8 cellular contexts compared by ENCODE assay signal in genomic region chr16:89363621-89364393, GRCh38.
DNase-seq lines count a peak whose midpoint lies in the region; ATAC-seq and TF ChIP-seq lines count a peak whose summit lies in the region.

No MANE protein-coding gene starts in this region.

- CTCF ChIA-PET in activated CD8-positive, alpha-beta T cell treated with anti-CD3 and anti-CD28 coated beads for 36 hours (lab: Charles Lee): interaction anchor here (1.2 kb wide), 1 partner anchor 58 kb away, joined by 3 read pairs; no protein-coding TSS in a partner anchor

- H3K27ac Mint-ChIP-seq in activated CD8-positive, alpha-beta T cell treated with anti-CD3 and anti-CD28 coated beads for 36 hours: peak overlapping the region; percentile 83

- peaks cover 30% of the 10 kb centered on the region for H3K36me3 Mint-ChIP-seq in activated CD8-positive, alpha-beta T cell treated with anti-CD3 and anti-CD28 coated beads for 36 hours (ENCODE audit: low read depth)

- H3K9me3 Mint-ChIP-seq in activated CD8-positive, alpha-beta T cell treated with anti-CD3 and anti-CD28 coated beads for 36 hours: no peaks in the 10 kb centered on the region

- no peak overlapping the region for H3K9ac ChIP-seq in skeletal muscle tissue (ENCODE audit: low read depth in 1 of 3, low read length in 3 of 3)

- TF ChIP-seq CTCF in activated CD8-positive, alpha-beta T cell treated with anti-CD3 and anti-CD28 coated beads for 36 hours (IDR thresholded peaks at IDR 0.05): no peak
- TF ChIP-seq CTCF in foreskin fibroblast (IDR thresholded peaks at IDR 0.05; ENCODE audit: low read depth, low read length): no peak

- no peaks in the 10 kb centered on the region for H3K36me3 ChIP-seq in skeletal muscle tissue (ENCODE audit: control insufficient read depth in 3 of 3, insufficient read depth in 3 of 3, low read length in 3 of 3)

- POLR2A ChIA-PET in activated CD8-positive, alpha-beta T cell treated with anti-CD3 and anti-CD28 coated beads for 36 hours (lab: Charles Lee): interaction anchor here (1.0 to 2.1 kb wide), 4 partner anchors 11 to 38 kb away, joined by 3 to 5 read pairs (median 3); no protein-coding TSS in a partner anchor

- no peak overlapping the region for H3K27ac ChIP-seq in skeletal muscle tissue (ENCODE audit: low read depth, low read length)

- no peaks in the 10 kb centered on the region for H3K9me3 ChIP-seq in skeletal muscle tissue (ENCODE audit: control insufficient read depth in 3 of 3, low read length in 3 of 3)

- peak; percentile 12 for ATAC-seq in activated CD8-positive, alpha-beta T cell treated with anti-CD3 and anti-CD28 coated beads for 36 hours
- no peak for ATAC-seq in GM21423 (IDR thresholded peaks at IDR 0.05; ENCODE audit: unreplicated experiment)

- H3K27me3 Mint-ChIP-seq in activated CD8-positive, alpha-beta T cell treated with anti-CD3 and anti-CD28 coated beads for 36 hours: no peaks in the 10 kb centered on the region

- peak; percentile 60 for DNase-seq in AG20443 (ENCODE audit: low spot score)
- DNase-seq in Jurkat, Clone E6-1 (ENCODE audit: low read depth, low spot score): peak; percentile 60
- peak; percentile 64 for DNase-seq in activated CD8-positive, alpha-beta T cell treated with anti-CD3 and anti-CD28 coated beads for 36 hours
- DNase-seq in foreskin fibroblast: peak; percentile 63 to 73
- no peak for DNase-seq in SHP77 (lab: John Stamatoyannopoulos, UW)
- no peak for DNase-seq in ecto neural progenitor cell (ENCODE audit: low spot score)

- peaks cover 87% of the 10 kb centered on the region for H3K4me1 Mint-ChIP-seq in activated CD8-positive, alpha-beta T cell treated with anti-CD3 and anti-CD28 coated beads for 36 hours (ENCODE audit: low read depth)

- H3K4me3 ChIP-seq in Jurkat, Clone E6-1 (ENCODE audit: low read length): no peak overlapping the region
- H3K4me3 ChIP-seq in foreskin fibroblast (ENCODE audit: low read depth in 1 of 2, low read length in 2 of 2): no peak overlapping the region
- peak overlapping the region in 2 of 3 donors; percentile 4 to 22 for H3K4me3 ChIP-seq in skeletal muscle tissue (ENCODE audit: low read length in 3 of 3)

- H3K27me3 ChIP-seq in skeletal muscle tissue (ENCODE audit: control insufficient read depth in 3 of 3, insufficient read depth in 3 of 3, low read length in 3 of 3): no peaks in the 10 kb centered on the region

- H3K4me3 Mint-ChIP-seq in activated CD8-positive, alpha-beta T cell treated with anti-CD3 and anti-CD28 coated beads for 36 hours: no peak overlapping the region

- intact Hi-C loops in activated CD8-positive, alpha-beta T cell treated with anti-CD3 and anti-CD28 coated beads for 36 hours (cut with micrococcal nuclease): loop anchor here (5.0 kb wide), 1 partner anchor 78 kb away; no protein-coding TSS in a partner anchor

- H3K4me1 ChIP-seq in skeletal muscle tissue (ENCODE audit: control insufficient read depth in 3 of 3, insufficient read depth in 3 of 3, low read length in 3 of 3): peaks cover 64 to 78% (median 73%) of the 10 kb centered on the region in 3 donors

Comparison
In these comparisons a context has a peak if more than half of its experiments do, and no peak if none do; other contexts are left out.
1. DNase-seq: peak in AG20443 (single experiment), Jurkat, Clone E6-1 (single experiment), activated CD8-positive, alpha-beta T cell treated with anti-CD3 and anti-CD28 coated beads for 36 hours (single experiment) and foreskin fibroblast (2 of 2); none in SHP77 (0 of 2) and ecto neural progenitor cell (single experiment).
2. H3K4me3 ChIP-seq: peak in skeletal muscle tissue (2 of 3); none in Jurkat, Clone E6-1 (single experiment) and foreskin fibroblast (0 of 2).